Comparison of ENCODE assay signal across 1 cellular context in genomic region chr11:57567512-57568329, GRCh38.
TF ChIP-seq lines count a peak whose summit lies in the region.

Gene UBE2L6, minus strand, starts transcription at chr11:57567672. Its CDS starts 61 bp downstream, at chr11:57567611.

TF ChIP-seq in K562, 482 proteins besides CTCF, POLR2A, EP300 and RAD21 (continued from another document and continues in another):
- no peak for TF ChIP-seq RERE (CRISPR knock-in tag; IDR thresholded peaks at IDR 0.05; ENCODE audit: borderline replicate concordance)
- TF ChIP-seq ZNF407 (IDR thresholded peaks at IDR 0.05; ENCODE audit: low read depth), result no peak
- no peak for TF ChIP-seq CEBPG (CRISPR knock-in tag; IDR thresholded peaks at IDR 0.05)
- TF ChIP-seq CEBPG (tag; conservative IDR thresholded peaks at IDR 0.05 in 1 of 2, IDR thresholded peaks at IDR 0.05 in 1 of 2), result no peak
- TF ChIP-seq FOXM1 (IDR thresholded peaks at IDR 0.05; ENCODE audit: low read depth), result no peak
- TF ChIP-seq FOXM1 (CRISPR knock-in tag; IDR thresholded peaks at IDR 0.05; ENCODE audit: low read depth), result 0 out of 2 replicates have a peak, but pooled peaks have one; percentile 56
- peak; percentile 77 for TF ChIP-seq VEZF1 (CRISPR knock-in tag; IDR thresholded peaks at IDR 0.05)
- TF ChIP-seq PURB (CRISPR knock-in tag; IDR thresholded peaks at IDR 0.05; ENCODE audit: low read depth), result no peak
- no peak for TF ChIP-seq ZBED1 (IDR thresholded peaks at IDR 0.05)
- TF ChIP-seq GTF2B (IDR thresholded peaks at IDR 0.05; ENCODE audit: extremely low read depth, insufficient read length), result no peak
- 0 out of 2 replicates have a peak, but pooled peaks have one; percentile 51 for TF ChIP-seq CBX1 (IDR thresholded peaks at IDR 0.05; ENCODE audit: low read depth)
- TF ChIP-seq HNRNPLL (IDR thresholded peaks at IDR 0.05; ENCODE audit: low read depth, low read length, poor library complexity, severe bottlenecking), result no peak
- TF ChIP-seq FOXK2 (conservative IDR thresholded peaks at IDR 0.05 in 1 of 2, IDR thresholded peaks at IDR 0.05 in 1 of 2; ENCODE audit: low read depth in 2 of 2), result no peak; a peak in 1 of 4 replicates
- no peak for TF ChIP-seq NR2F6 (CRISPR knock-in tag; IDR thresholded peaks at IDR 0.05)
- TF ChIP-seq NFE2 (IDR thresholded peaks at IDR 0.05; ENCODE audit: low read depth), result 0 out of 2 replicates have a peak, but pooled peaks have one; percentile 13
- no peak for TF ChIP-seq PTRF (tag; IDR thresholded peaks at IDR 0.05)
- TF ChIP-seq E2F5 (CRISPR knock-in tag; IDR thresholded peaks at IDR 0.05), result 0 out of 2 replicates have a peak, but pooled peaks have one; percentile 34
- TF ChIP-seq FUS (optimal IDR thresholded peaks at IDR 0.05; ENCODE audit: low read depth, low read length), result no peak
- TF ChIP-seq MITF (IDR thresholded peaks at IDR 0.05), result no peak
- no peak for TF ChIP-seq PRDM10 (IDR thresholded peaks at IDR 0.05; ENCODE audit: partially characterized antibody)
- TF ChIP-seq NFIC (IDR thresholded peaks at IDR 0.05), result peak; percentile 40
- TF ChIP-seq ZFP91 (CRISPR knock-in tag; IDR thresholded peaks at IDR 0.05), result peak; percentile 52; the same call in 1 of the 2 replicates
- 0 out of 2 replicates have a peak, but pooled peaks have one; percentile 54 for TF ChIP-seq NBN (IDR thresholded peaks at IDR 0.05; ENCODE audit: low read depth)
- peak; percentile 79 for TF ChIP-seq NCOA6 (IDR thresholded peaks at IDR 0.05)
- no peak for TF ChIP-seq TOE1 (IDR thresholded peaks at IDR 0.05; ENCODE audit: borderline replicate concordance)
- peak; percentile 23; the same call in 1 of the 2 replicates for TF ChIP-seq TOE1 (CRISPR knock-in tag; IDR thresholded peaks at IDR 0.05; ENCODE audit: borderline replicate concordance, low read depth)
- TF ChIP-seq POLR2AphosphoS5 (IDR thresholded peaks at IDR 0.05; ENCODE audit: control insufficient read depth, insufficient read depth, low read depth, low read length), result no peak
- TF ChIP-seq RHOXF2B (CRISPR knock-in tag; conservative IDR thresholded peaks at IDR 0.05), result no peak
